8 cellular contexts compared by ENCODE assay signal in the genomic region with DNA sequence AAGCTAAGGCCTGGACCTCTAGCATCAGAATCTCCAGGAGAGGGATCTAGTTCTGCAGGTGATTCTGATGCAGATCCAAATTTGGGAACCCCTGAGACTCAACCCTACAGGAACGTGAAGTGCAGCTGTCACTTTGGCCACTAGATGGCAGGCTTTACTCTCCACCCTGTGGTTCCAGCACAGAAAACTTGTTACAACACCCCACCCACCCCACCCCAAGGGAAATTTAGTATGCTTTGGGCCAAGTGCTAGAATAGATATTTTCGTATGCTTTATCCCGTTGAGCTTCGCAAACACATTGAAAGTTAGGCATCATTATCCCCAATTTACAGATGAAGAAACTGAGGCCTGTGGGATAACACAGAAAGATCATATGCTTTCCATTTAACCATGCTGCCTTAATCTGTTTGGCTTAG.
DNase-seq lines count a peak whose midpoint lies in the region; ATAC-seq, FAIRE-seq and TF ChIP-seq lines count a peak whose summit lies in the region.

No MANE protein-coding gene starts in this region.

- H3K27me3 ChIP-seq in MM.1S (replicated peaks; ENCODE audit: insufficient read depth, low read length) = no peaks in the 10 kb centered on the region
- H3K27me3 ChIP-seq in thoracic aorta (replicated peaks; ENCODE audit: insufficient read depth) = no peaks in the 10 kb centered on the region

- ATAC-seq in mucosa of descending colon (peak; percentile 67), thoracic aorta (ENCODE audit: insufficient number of reproducible peaks, low FRiP score, low read depth) (no peak), HG02588 (IDR thresholded peaks at IDR 0.05; ENCODE audit: unreplicated experiment) (no peak)

- no peak overlapping the region for H2AFZ ChIP-seq in MM.1S (ENCODE audit: low read length)

- no peaks in the 10 kb centered on the region for H3K79me2 ChIP-seq in MM.1S (ENCODE audit: low read length)

- peak; percentile 37 for TF ChIP-seq CTCF in MM.1S (IDR thresholded peaks at IDR 0.05; ENCODE audit: low read length)
- peak; percentile 83 for TF ChIP-seq CTCF in mucosa of descending colon (IDR thresholded peaks at IDR 0.05)
- peak; percentile 86 for TF ChIP-seq CTCF in thoracic aorta (IDR thresholded peaks at IDR 0.05)

- no peak overlapping the region for H3K9ac ChIP-seq in MM.1S (ENCODE audit: low read length)

- no peaks in the 10 kb centered on the region for H3F3A ChIP-seq in MM.1S (ENCODE audit: insufficient read depth, low read length)

- H3K4me1 ChIP-seq in MM.1S (ENCODE audit: low read length) (no peaks in the 10 kb centered on the region), mucosa of descending colon (ENCODE audit: low read depth) (no peaks in the 10 kb centered on the region), thoracic aorta (ENCODE audit: control insufficient read depth in 1 of 2, low read depth in 2 of 2) (no peaks in the 10 kb centered on the region)

- H3K4me3 ChIP-seq in MM.1S (ENCODE audit: low read length) (no peak overlapping the region), mucosa of descending colon (no peak overlapping the region), thoracic aorta (no peak overlapping the region)

- H3K9me3 ChIP-seq in MM.1S (replicated peaks; ENCODE audit: insufficient read depth, low read length) (no peaks in the 10 kb centered on the region), mucosa of descending colon (no peaks in the 10 kb centered on the region), thoracic aorta (no peaks in the 10 kb centered on the region)

- no peaks in the 10 kb centered on the region for H3K9me2 ChIP-seq in MM.1S (replicated peaks; ENCODE audit: insufficient read depth, low read length)

- no peaks in the 10 kb centered on the region for H4K20me1 ChIP-seq in MM.1S (ENCODE audit: insufficient read depth, low read length)

- H3K36me3 ChIP-seq in MM.1S (replicated peaks; ENCODE audit: insufficient read depth, low read length) (no peaks in the 10 kb centered on the region), mucosa of descending colon (ENCODE audit: low read depth) (no peaks in the 10 kb centered on the region), thoracic aorta (no peaks in the 10 kb centered on the region)

- no peak overlapping the region for H3K27ac ChIP-seq in MM.1S (ENCODE audit: low read length)
- no peak overlapping the region for H3K27ac ChIP-seq in thoracic aorta

- no peak overlapping the region for H3K4me2 ChIP-seq in MM.1S (ENCODE audit: low read depth, low read length)

- DNase-seq in CD1c-positive myeloid dendritic cell (ENCODE audit: extremely low spot score) = peak; percentile 56
- DNase-seq in GM19239 (ENCODE audit: insufficient read length, low spot score) = peak; percentile 9
- DNase-seq in MM.1S = peak; percentile 6
- peak; percentile 5 to 31 for DNase-seq in activated CD4-positive, alpha-beta T cell treated with anti-CD3 and anti-CD28 coated beads for 4 hours
- DNase-seq in effector CD4-positive, alpha-beta T cell = peak; percentile 8
- peak in 2 of 3 donors; percentile 35 to 75 for DNase-seq in mucosa of descending colon
- DNase-seq in thoracic aorta (ENCODE audit: low spot score) = no peak

- intact Hi-C loops in mucosa of descending colon (cut with DNase I, micrococcal nuclease) = loop anchor here in 1 of 2 donors (10.0 kb wide), 1 partner anchor 313 kb away; no protein-coding TSS in a partner anchor

- FAIRE-seq in GM19239 (lab: Jason Lieb, UNC) = peak; percentile 86
